8 cellular contexts compared by ENCODE assay signal in genomic region chr13:41458187-41458938, GRCh38. TPM values are rescaled to one million over a fixed set of nuclear protein-coding genes. Genes with fewer than 3 reads are reported as not detected.
DNase-seq lines count a peak whose midpoint lies in the region; ATAC-seq lines count a peak whose summit lies in the region.

No MANE protein-coding gene starts in this region.

- DNase-seq in NCI-H2227 (lab: John Stamatoyannopoulos, UW; ENCODE audit: unreplicated experiment) (peak; percentile 12), NCI-H2227 treated with DMSO at 0.1 percent for 48 hours (lab: John Stamatoyannopoulos, UW) (no peak), KBM-7 (peak; percentile 40), activated T-cell treated with anti-CD3 and anti-CD28 coated beads for 1 hour (ENCODE audit: low read depth) (peak; percentile 35), naive B cell (no peak), superior temporal gyrus (ENCODE audit: extremely low spot score) (peak; percentile 47), SKM-1 treated with dmso at 0.1 percent for 144 hours (lab: John Stamatoyannopoulos, UW; ENCODE audit: unreplicated experiment) (no peak)

- in situ Hi-C loops in KBM-7 (cut with MboI; ENCODE audit: low pct_unique_long_range_greater_than_20kb, low sequenced_read_pairs) = no loop called here

- ATAC-seq in esophagus mucosa (peak; percentile 47), naive B cell (ENCODE audit: low read depth in 2 of 2) (peak; percentile 8 to 26)

- H3K4me3 Mint-ChIP-seq in naive B cell = peak overlapping the region; percentile 58 to 86 (median 76)

- peak overlapping the region; percentile 9 to 87 (median 70) for H3K27ac Mint-ChIP-seq in naive B cell

- peaks cover 19 to 40% (median 35%) of the 10 kb centered on the region in 3 donors for H3K4me1 Mint-ChIP-seq in naive B cell

- H3K27me3 Mint-ChIP-seq in naive B cell = peaks cover 42 to 58% (median 46%) of the 10 kb centered on the region in 3 donors

- no peaks in the 10 kb centered on the region for H3K9me3 Mint-ChIP-seq in naive B cell

- H3K36me3 Mint-ChIP-seq in naive B cell = no peaks in the 10 kb centered on the region

RNA-seq across cellular contexts. Expression of gene RGCC, which starts 1.0 kb away (rescaled TPM):
- total RNA-seq in esophagus mucosa = 5.5 TPM
- 1 to 10 TPM in 4 of 6 donors, under 1 TPM in 1, not detected in 1; 0.88 to 7.7 (median 2.5) TPM for polyA plus RNA-seq in naive B cell (ENCODE audit: low read depth in 6 of 6)

Comparison
In these comparisons a context has a peak if more than half of its experiments do, and no peak if none do; other contexts are left out.
1. DNase-seq: peak in NCI-H2227 (single experiment), KBM-7 (single experiment), activated T-cell treated with anti-CD3 and anti-CD28 coated beads for 1 hour (single experiment) and superior temporal gyrus (single experiment); none in NCI-H2227 treated with DMSO at 0.1 percent for 48 hours (single experiment), naive B cell (single experiment) and SKM-1 treated with dmso at 0.1 percent for 144 hours (single experiment).